Comparison of ENCODE assay signal across 15 cellular contexts in the genomic region with DNA sequence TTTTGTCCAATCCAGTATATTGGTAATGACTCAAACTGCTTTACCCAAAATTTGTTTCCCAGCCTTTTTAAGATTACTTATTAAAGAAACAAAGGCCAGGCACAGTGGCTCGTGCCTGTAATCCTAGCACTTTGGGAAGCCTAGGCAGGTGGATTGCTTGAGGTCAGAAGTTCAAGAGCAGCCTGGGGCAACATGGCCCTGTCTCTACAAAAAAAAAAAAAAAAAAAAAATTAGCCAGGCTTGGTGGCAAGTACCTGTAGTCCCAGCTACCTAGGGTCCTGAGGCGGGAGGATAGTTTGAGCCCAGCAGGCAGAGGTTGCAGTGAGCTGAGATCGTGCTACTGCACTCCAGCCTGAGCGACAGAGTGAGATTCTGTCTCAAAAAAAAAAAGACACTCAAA. TPM values are rescaled to one million over a fixed set of nuclear protein-coding genes. Genes with fewer than 3 reads are reported as not detected.
A peak's percentile ranks its signal among the peaks of the same experiment; 100 is the strongest.
DNase-seq lines count a peak whose midpoint lies in the region; ATAC-seq, FAIRE-seq and TF ChIP-seq lines count a peak whose summit lies in the region.
"Had no signal": no experiment of that assay in that cellular context is flagged by ENCODE, and none has a peak within 500 bp of the region (broad histone marks: within the 10 kb centered on the region; RNA-seq: fewer than 3 reads in every experiment).

No MANE protein-coding gene starts in this region.

- H3K9me3 ChIP-seq in HepG2 (ENCODE audit: low read length) (no peaks in the 10 kb centered on the region), right lobe of liver (no peaks in the 10 kb centered on the region), right atrium auricular region (no peaks in the 10 kb centered on the region)
- H3K9me3 ChIP-seq: BE2C had no signal

- H3K27me3 Mint-ChIP-seq in osteocyte (ENCODE audit: unreplicated experiment): no peaks in the 10 kb centered on the region
- H3K27me3 Mint-ChIP-seq: CD4-positive, alpha-beta memory T cell; IgD-negative memory B cell had no signal

- DNase-seq in HepG2 (ENCODE audit: low spot score): no peak
- no peak for DNase-seq in right lobe of liver
- DNase-seq in NCI-H69 (lab: John Stamatoyannopoulos, UW): peak; percentile 17
- DNase-seq in left kidney (ENCODE audit: low read depth, low spot score): peak; percentile 32
- DNase-seq in stimulated activated CD4-positive, alpha-beta T cell treated with anti-CD3 and anti-CD28 coated beads, Interleukin-15, amount 100 ng/mL, for 24 hours: no peak
- DNase-seq in right atrium auricular region (ENCODE audit: low spot score): no peak
- DNase-seq in osteocyte (ENCODE audit: extremely low spot score, unreplicated experiment): no peak
- DNase-seq: BE2C; CD4-positive, alpha-beta memory T cell; COR-L47; DMS153; HCEC 1CT had no signal

- H3K36me3 Mint-ChIP-seq in osteocyte (ENCODE audit: unreplicated experiment): no peaks in the 10 kb centered on the region
- H3K36me3 Mint-ChIP-seq: CD4-positive, alpha-beta memory T cell; IgD-negative memory B cell had no signal

- H3K4me1 ChIP-seq in HepG2 (ENCODE audit: insufficient read depth, low read length): peaks cover 65% of the 10 kb centered on the region
- peaks cover 0 to 10% (median 3%) of the 10 kb centered on the region in 4 donors for H3K4me1 ChIP-seq in right lobe of liver
- peaks cover 0 to 2% of the 10 kb centered on the region in 2 donors for H3K4me1 ChIP-seq in right atrium auricular region

- CTCF ChIA-PET in HepG2 (lab: Yijun Ruan, JAX; ENCODE audit: low intra/inter-chr PET ratio, low total read pairs): no interaction called here

- H3K27ac Mint-ChIP-seq in osteocyte (ENCODE audit: unreplicated experiment): no peak overlapping the region
- H3K27ac Mint-ChIP-seq: IgD-negative memory B cell had no signal

- no peak overlapping the region for H2AFZ ChIP-seq in HepG2 (ENCODE audit: low read length)

- no peaks in the 10 kb centered on the region for H4K20me1 ChIP-seq in HepG2 (ENCODE audit: insufficient read depth, low read length)

- H3K27ac ChIP-seq in HepG2 (ENCODE audit: extremely low read length, insufficient read depth, low read length) (peak overlapping the region; percentile 61), right lobe of liver (no peak overlapping the region), right atrium auricular region (no peak overlapping the region)
- H3K27ac ChIP-seq: C4-2B had no signal

- no peak for TF ChIP-seq EP300 in HepG2 (IDR thresholded peaks at IDR 0.05; ENCODE audit: low read depth in 2 of 2, low read length in 2 of 2)
- no peak for TF ChIP-seq EP300 in HepG2 (CRISPR knock-in tag; IDR thresholded peaks at IDR 0.05; ENCODE audit: borderline replicate concordance)

- H3K4me3 ChIP-seq in HepG2 (replicated peaks in 1 of 3; ENCODE audit: insufficient read depth in 1 of 3, low read depth in 2 of 3, low read length in 3 of 3): no peak overlapping the region
- H3K4me3 ChIP-seq in right lobe of liver: no peak overlapping the region
- H3K4me3 ChIP-seq in right atrium auricular region: no peak overlapping the region

- H3K36me3 ChIP-seq in HepG2 (replicated peaks in 1 of 2; ENCODE audit: control insufficient read depth in 1 of 2, insufficient read depth in 2 of 2, low read length in 2 of 2) (no peaks in the 10 kb centered on the region), right lobe of liver (no peaks in the 10 kb centered on the region), right atrium auricular region (no peaks in the 10 kb centered on the region)
- H3K36me3 ChIP-seq: BE2C had no signal

- no peak overlapping the region for H3K9ac ChIP-seq in HepG2 (ENCODE audit: insufficient read depth, low read depth, low read length)

- H3K4me1 Mint-ChIP-seq in osteocyte (ENCODE audit: unreplicated experiment): peaks cover 16% of the 10 kb centered on the region

- intact Hi-C loops in HepG2 (cut with micrococcal nuclease; ENCODE audit: unreplicated experiment): no loop called here
- intact Hi-C loops in right lobe of liver (cut with DNase I): no loop called here

- no peaks in the 10 kb centered on the region for H3K27me3 ChIP-seq in HepG2 (ENCODE audit: control insufficient read depth in 1 of 2, insufficient read depth in 2 of 2, low read length in 2 of 2)
- H3K27me3 ChIP-seq in right lobe of liver: no peaks in the 10 kb centered on the region
- no peaks in the 10 kb centered on the region for H3K27me3 ChIP-seq in right atrium auricular region
- H3K27me3 ChIP-seq: BE2C had no signal

- TF ChIP-seq RAD21 in HepG2 (CRISPR knock-in tag; IDR thresholded peaks at IDR 0.05): no peak

- no TSS peak for BruUV-seq in HepG2 (replicated peaks; lab: Mats Ljungman, UMichigan)

- POLR2A ChIA-PET in HepG2 (lab: Yijun Ruan, JAX): interaction anchor here (1.0 kb wide), 1 partner anchor 13 kb away, joined by 3 read pairs; no protein-coding TSS in a partner anchor

- peak; percentile 52 for ATAC-seq in HepG2
- no peak for ATAC-seq in right lobe of liver

- no peaks in the 10 kb centered on the region for H3K9me3 Mint-ChIP-seq in osteocyte (ENCODE audit: unreplicated experiment)
- H3K9me3 Mint-ChIP-seq: IgD-negative memory B cell had no signal

- in situ Hi-C loops in HepG2 (cut with HindIII; ENCODE audit: extremely low pct_ligation_motif_present, low pct_unique_long_range_greater_than_20kb): loop anchor here (25.0 kb wide), 1 partner anchor 1498 kb away; a partner anchor contains a TSS

- no peak overlapping the region for H3K4me2 ChIP-seq in HepG2 (ENCODE audit: low read depth, low read length)

- WGBS in HepG2 (ENCODE audit: low lambda C conversion rate): 65% methylated on average over 4 of the region's 4 CpGs
- WGBS in right lobe of liver (ENCODE audit: insufficient coverage, low coverage, low lambda C conversion rate, missing lambda C conversion rate): 83% methylated on average over 3 of the region's 4 CpGs

- peaks cover 27% of the 10 kb centered on the region for H3K79me2 ChIP-seq in HepG2 (ENCODE audit: insufficient read depth, low read length)

- no peak overlapping the region for H3K4me3 Mint-ChIP-seq in osteocyte (ENCODE audit: unreplicated experiment)
- H3K4me3 Mint-ChIP-seq: CD4-positive, alpha-beta memory T cell; IgD-negative memory B cell had no signal

- TF ChIP-seq POLR2A in HepG2 (IDR thresholded peaks at IDR 0.05; ENCODE audit: insufficient read depth in 1 of 2, low read depth in 2 of 2, low read length in 2 of 2) (no peak), right lobe of liver (IDR thresholded peaks at IDR 0.05) (no peak)

- TF ChIP-seq CTCF in HepG2 (CRISPR knock-in tag; IDR thresholded peaks at IDR 0.05): no peak
- no peak for TF ChIP-seq CTCF in right lobe of liver (IDR thresholded peaks at IDR 0.05)
- TF ChIP-seq CTCF in right atrium auricular region (IDR thresholded peaks at IDR 0.05): no peak
- TF ChIP-seq CTCF in osteocyte (IDR thresholded peaks at IDR 0.05): no peak

- peak; percentile 61 for FAIRE-seq in HepG2 (lab: Jason Lieb, UNC)
- FAIRE-seq: D721Med had no signal

TF ChIP-seq in HepG2, 621 proteins besides CTCF, POLR2A, EP300 and RAD21 (continues in another document):
- TF ChIP-seq, protein P1, sequence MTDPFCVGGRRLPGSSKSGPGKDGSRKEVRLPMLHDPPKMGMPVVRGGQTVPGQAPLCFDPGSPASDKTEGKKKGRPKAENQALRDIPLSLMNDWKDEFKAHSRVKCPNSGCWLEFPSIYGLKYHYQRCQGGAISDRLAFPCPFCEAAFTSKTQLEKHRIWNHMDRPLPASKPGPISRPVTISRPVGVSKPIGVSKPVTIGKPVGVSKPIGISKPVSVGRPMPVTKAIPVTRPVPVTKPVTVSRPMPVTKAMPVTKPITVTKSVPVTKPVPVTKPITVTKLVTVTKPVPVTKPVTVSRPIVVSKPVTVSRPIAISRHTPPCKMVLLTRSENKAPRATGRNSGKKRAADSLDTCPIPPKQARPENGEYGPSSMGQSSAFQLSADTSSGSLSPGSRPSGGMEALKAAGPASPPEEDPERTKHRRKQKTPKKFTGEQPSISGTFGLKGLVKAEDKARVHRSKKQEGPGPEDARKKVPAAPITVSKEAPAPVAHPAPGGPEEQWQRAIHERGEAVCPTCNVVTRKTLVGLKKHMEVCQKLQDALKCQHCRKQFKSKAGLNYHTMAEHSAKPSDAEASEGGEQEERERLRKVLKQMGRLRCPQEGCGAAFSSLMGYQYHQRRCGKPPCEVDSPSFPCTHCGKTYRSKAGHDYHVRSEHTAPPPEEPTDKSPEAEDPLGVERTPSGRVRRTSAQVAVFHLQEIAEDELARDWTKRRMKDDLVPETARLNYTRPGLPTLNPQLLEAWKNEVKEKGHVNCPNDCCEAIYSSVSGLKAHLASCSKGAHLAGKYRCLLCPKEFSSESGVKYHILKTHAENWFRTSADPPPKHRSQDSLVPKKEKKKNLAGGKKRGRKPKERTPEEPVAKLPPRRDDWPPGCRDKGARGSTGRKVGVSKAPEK (CRISPR knock-in tag; IDR thresholded peaks at IDR 0.05; ENCODE audit: borderline replicate concordance): no peak
- TF ChIP-seq ZFP36 (IDR thresholded peaks at IDR 0.05; ENCODE audit: borderline replicate concordance, low read depth, low read length, partially characterized antibody) (no peak), ZNF264 (CRISPR knock-in tag; IDR thresholded peaks at IDR 0.05) (no peak)

RNA-seq across cellular contexts. Expression of a gene that starts 7.0 kb away (rescaled TPM):
- total RNA-seq in HepG2 (2016; rRNA removed; fragmentation: Illumina TruSeq; extraction: Trizol): 54.6 and 64.4 TPM in 2 replicates
- total RNA-seq in HepG2 (2016; cell fraction: cytosol; rRNA removed; fragmentation: Illumina TruSeq; extraction: Trizol; ENCODE audit: low read depth): 245 and 284 TPM in 2 replicates
- total RNA-seq in HepG2 (2016; cell fraction: insoluble cytoplasmic fraction; rRNA removed; fragmentation: Illumina TruSeq; extraction: Trizol): 54.1 and 61.8 TPM in 2 replicates
- 83.7 and 98.1 TPM in 2 replicates for total RNA-seq in HepG2 (2016; cell fraction: membrane; rRNA removed; fragmentation: Illumina TruSeq; extraction: Trizol)
- total RNA-seq in HepG2 (2016; cell fraction: nucleus; rRNA removed; fragmentation: Illumina TruSeq; extraction: Trizol): 58.3 and 61.0 TPM in 2 replicates
- polyA plus RNA-seq in HepG2 (2011; rRNA removed): 15.9 and 25.0 TPM in 2 replicates
- 7.7 and 11.1 TPM in 2 replicates for polyA plus RNA-seq in HepG2 (2011; cell fraction: cytosol; rRNA removed)
- 18.5 and 19.2 TPM in 2 replicates for polyA plus RNA-seq in HepG2 (2011; cell fraction: nucleus; rRNA removed)
- polyA plus RNA-seq in HepG2 (2012): 15.2 and 21.2 TPM in 2 replicates
- 0.86 and 0.93 TPM in 2 replicates for polyA plus RNA-seq in HepG2 (2016; cell fraction: cytosol; fragmentation: Illumina TruSeq; extraction: Trizol; ENCODE audit: low read depth)
- polyA plus RNA-seq in HepG2 (2016; cell fraction: insoluble cytoplasmic fraction; fragmentation: Illumina TruSeq; extraction: Trizol; ENCODE audit: low read depth): 44.3 and 46.9 TPM in 2 replicates
- polyA plus RNA-seq in HepG2 (2016; cell fraction: membrane; fragmentation: Illumina TruSeq; extraction: Trizol; ENCODE audit: low read depth): 6.4 and 6.9 TPM in 2 replicates
- polyA plus RNA-seq in HepG2 (2016; cell fraction: nucleus; fragmentation: Illumina TruSeq; extraction: Trizol; ENCODE audit: insufficient read depth, low read depth): 52.4 and 57.1 TPM in 2 replicates
- polyA minus RNA-seq in HepG2 (2011; rRNA and poly(A)+ RNA removed; ENCODE audit: low replicate concordance): 3.7 and 13.7 TPM in 2 replicates
- 36.2 and 37.1 TPM in 2 replicates for polyA minus RNA-seq in HepG2 (2011; cell fraction: cytosol; rRNA and poly(A)+ RNA removed)
- 132 TPM in 2 replicates for polyA minus RNA-seq in HepG2 (2011; cell fraction: nucleus; rRNA and poly(A)+ RNA removed)
- total RNA-seq in right lobe of liver: 10 to 100 TPM; 12.1 to 24.8 (median 17.6) TPM
- total RNA-seq in right atrium auricular region: 10 to 100 TPM; 20.8 to 24.1 TPM
- 18.8 and 20.8 TPM in 2 replicates for total RNA-seq in osteocyte

Comparison
In these comparisons a context has a peak if more than half of its experiments do, and no peak if none do; other contexts are left out.
1. DNase-seq: peak in NCI-H69 (single experiment) and left kidney (single experiment); none in HepG2 (single experiment), right lobe of liver (0 of 3), stimulated activated CD4-positive, alpha-beta T cell treated with anti-CD3 and anti-CD28 coated beads, Interleukin-15, amount 100 ng/mL, for 24 hours (single experiment), right atrium auricular region (single experiment) and osteocyte (single experiment).